Comparison of ENCODE assay signal across 10 cellular contexts in the genomic region with DNA sequence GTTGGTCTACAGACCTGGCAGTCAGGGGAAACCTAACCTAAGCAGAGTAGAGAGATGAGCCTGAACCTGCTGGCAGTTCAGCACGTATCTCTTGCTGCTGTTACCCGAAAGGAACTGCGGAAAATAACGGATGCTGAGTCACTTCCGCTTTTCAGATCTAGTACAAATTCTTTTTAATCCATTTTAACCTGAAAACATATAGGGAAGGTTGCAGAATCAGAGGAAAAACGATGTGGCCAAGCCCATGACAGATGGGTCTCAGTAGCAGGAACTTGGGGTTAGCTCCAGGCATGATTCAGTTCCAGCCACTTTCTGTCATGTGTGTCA.
DNase-seq lines count a peak whose midpoint lies in the region; ATAC-seq and TF ChIP-seq lines count a peak whose summit lies in the region.
"Had no signal": no experiment of that assay in that cellular context is flagged by ENCODE, and none has a peak within 500 bp of the region (broad histone marks: within the 10 kb centered on the region; RNA-seq: fewer than 3 reads in every experiment).

No MANE protein-coding gene starts in this region.

- CTCF ChIA-PET in WTC11 (lab: Charles Lee): no interaction called here

- peaks cover 17% of the 10 kb centered on the region for H3K9me3 Mint-ChIP-seq in WTC11
- H3K9me3 Mint-ChIP-seq: CD8-positive, alpha-beta T cell had no signal

- H3K4me3 Mint-ChIP-seq in WTC11: no peak overlapping the region
- H3K4me3 Mint-ChIP-seq: CD8-positive, alpha-beta T cell had no signal

- no peak overlapping the region for H3K9ac ChIP-seq in GM23248

- H3K79me2 ChIP-seq in GM23248 (ENCODE audit: insufficient read depth): no peaks in the 10 kb centered on the region

- no peaks in the 10 kb centered on the region for H3K9me3 ChIP-seq in GM23248 (ENCODE audit: low read depth)
- H3K9me3 ChIP-seq: Peyer's patch had no signal

- no peak overlapping the region for H3K4me2 ChIP-seq in GM23248 (ENCODE audit: unreplicated experiment)

- H3K27me3 Mint-ChIP-seq in WTC11 (ENCODE audit: low read depth): no peaks in the 10 kb centered on the region; the same call in none of the 2 replicates

- H3K4me3 ChIP-seq in GM23248: no peak overlapping the region
- H3K4me3 ChIP-seq: Peyer's patch had no signal

- ATAC-seq in GM19351 (IDR thresholded peaks at IDR 0.05; ENCODE audit: unreplicated experiment) (peak; percentile 80), GM18520 (IDR thresholded peaks at IDR 0.05; ENCODE audit: unreplicated experiment) (no peak), WTC11 (no peak), HG02642 (IDR thresholded peaks at IDR 0.05; ENCODE audit: poor library complexity, unreplicated experiment) (no peak)
- ATAC-seq: CD8-positive, alpha-beta T cell had no signal

- H2AFZ ChIP-seq in GM23248: no peak overlapping the region

- no peaks in the 10 kb centered on the region for H3K36me3 ChIP-seq in GM23248 (ENCODE audit: low read depth)
- H3K36me3 ChIP-seq: Peyer's patch had no signal

- H3K36me3 Mint-ChIP-seq in WTC11: peaks cover 4% of the 10 kb centered on the region; the same call in 1 of the 2 replicates
- H3K36me3 Mint-ChIP-seq: CD8-positive, alpha-beta T cell had no signal

- H3K27ac Mint-ChIP-seq in WTC11: no peak overlapping the region
- H3K27ac Mint-ChIP-seq: CD8-positive, alpha-beta T cell had no signal

- H4K20me1 ChIP-seq in GM23248 (ENCODE audit: insufficient read depth): no peaks in the 10 kb centered on the region

- no peaks in the 10 kb centered on the region for H3F3A ChIP-seq in GM23248 (ENCODE audit: insufficient read depth)

- peaks cover 3% of the 10 kb centered on the region; the same call in 1 of the 2 replicates for H3K4me1 Mint-ChIP-seq in WTC11

- no peak overlapping the region for H3K27ac ChIP-seq in GM23248
- H3K27ac ChIP-seq: Peyer's patch had no signal

- 83% methylated on average over 6 of the region's 6 CpGs for WGBS in GM23248 (ENCODE audit: low coverage in 1 of 2, low lambda C conversion rate in 2 of 2, missing lambda C conversion rate in 2 of 2), 2 experiments

- in situ Hi-C loops in GM23248 (cut with MboI): no loop called here

- DNase-seq in A172 (ENCODE audit: low spot score): peak; percentile 28
- DNase-seq in SKM-1 treated with dmso at 0.1 percent for 144 hours (lab: John Stamatoyannopoulos, UW; ENCODE audit: unreplicated experiment): peak; percentile 24
- peak; percentile 73 for DNase-seq in dermis blood vessel endothelial cell
- DNase-seq in WTC11 (ENCODE audit: low spot score): no peak
- DNase-seq in GM23248: no peak
- DNase-seq: Peyer's patch had no signal

- no peak for TF ChIP-seq CTCF in WTC11 (IDR thresholded peaks at IDR 0.05)

- no peaks in the 10 kb centered on the region for H3K27me3 ChIP-seq in GM23248 (replicated peaks; ENCODE audit: insufficient read depth)
- H3K27me3 ChIP-seq: Peyer's patch had no signal

- POLR2A ChIA-PET in WTC11 (lab: Charles Lee): no interaction called here

- H3K4me1 ChIP-seq in GM23248 (ENCODE audit: insufficient read depth): no peaks in the 10 kb centered on the region
- H3K4me1 ChIP-seq: Peyer's patch had no signal

- H3K9me2 ChIP-seq in GM23248 (ENCODE audit: insufficient read depth): no peaks in the 10 kb centered on the region

TF ChIP-seq in WTC11, 78 proteins besides CTCF, POLR2A, EP300 and RAD21:
- TF ChIP-seq ZNF263 (CRISPR knock-in tag; IDR thresholded peaks at IDR 0.05; ENCODE audit: low read depth): no peak
- no peak for TF ChIP-seq MYBL2 (CRISPR knock-in tag; IDR thresholded peaks at IDR 0.05)
- no peak for TF ChIP-seq RELA (CRISPR knock-in tag; IDR thresholded peaks at IDR 0.05; ENCODE audit: borderline replicate concordance)
- no peak for TF ChIP-seq PRRX2 (CRISPR knock-in tag; IDR thresholded peaks at IDR 0.05)
- no peak for TF ChIP-seq ZNF532 (CRISPR knock-in tag; IDR thresholded peaks at IDR 0.05; ENCODE audit: borderline replicate concordance)
- no peak for TF ChIP-seq CREM (CRISPR knock-in tag; IDR thresholded peaks at IDR 0.05)

Comparison
In these comparisons a context has a peak if more than half of its experiments do, and no peak if none do; other contexts are left out.
1. DNase-seq: peak in A172 (single experiment), SKM-1 treated with dmso at 0.1 percent for 144 hours (single experiment) and dermis blood vessel endothelial cell (single experiment); none in WTC11 (single experiment) and GM23248 (single experiment).